In the genomic region with DNA sequence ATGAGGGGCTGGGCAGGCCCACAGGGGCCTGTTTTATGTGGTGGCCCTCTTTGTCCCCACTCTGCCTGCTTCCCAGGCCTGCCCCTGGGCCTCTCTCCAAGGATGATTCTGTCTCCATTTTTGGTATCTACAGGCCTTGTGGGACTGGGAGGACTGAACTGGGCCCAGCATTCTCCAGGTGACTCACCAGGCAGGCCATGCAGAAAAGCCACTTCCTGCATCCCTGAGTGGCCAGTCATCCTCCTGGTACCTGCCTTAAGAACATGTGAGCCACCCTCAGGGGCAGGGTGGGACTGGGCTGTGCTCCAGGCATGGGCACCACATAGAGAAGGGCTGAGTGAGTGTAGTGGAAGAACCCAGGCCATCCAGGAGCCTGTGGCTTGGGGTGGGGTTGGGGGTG, we compare ENCODE assay signal across 8 cellular contexts. TPM values are rescaled to one million over a fixed set of nuclear protein-coding genes. Genes with fewer than 3 reads are reported as not detected.
DNase-seq lines count a peak whose midpoint lies in the region; ATAC-seq and TF ChIP-seq lines count a peak whose summit lies in the region.

No MANE protein-coding gene starts in this region.

- no peaks in the 10 kb centered on the region for H3K36me3 ChIP-seq in BLaER1 treated with 17β-estradiol and CSF1 and Interleukin-3, amounts not matched to agents 10 nM and 100 nM
- H3K36me3 ChIP-seq in breast epithelium: no peaks in the 10 kb centered on the region

- H4K20me1 ChIP-seq in BLaER1 treated with 17β-estradiol and CSF1 and Interleukin-3, amounts not matched to agents 10 nM and 100 nM: no peaks in the 10 kb centered on the region

- no peak overlapping the region for H3K4me3 Mint-ChIP-seq in neural crest cell

- TF ChIP-seq CTCF in breast epithelium (IDR thresholded peaks at IDR 0.05) (no peak), neural crest cell (conservative IDR thresholded peaks at IDR 0.05) (no peak)

- H3K27ac Mint-ChIP-seq in neural crest cell (ENCODE audit: unreplicated experiment): peak overlapping the region; percentile 12

- no peaks in the 10 kb centered on the region for H3K27me3 ChIP-seq in BLaER1 treated with 17β-estradiol and CSF1 and Interleukin-3, amounts not matched to agents 10 nM and 100 nM
- H3K27me3 ChIP-seq in breast epithelium: no peaks in the 10 kb centered on the region

- no peaks in the 10 kb centered on the region for H3K9me3 Mint-ChIP-seq in neural crest cell

- no peaks in the 10 kb centered on the region for H3K36me3 Mint-ChIP-seq in neural crest cell (ENCODE audit: low read depth)

- no peaks in the 10 kb centered on the region for H3K9me3 ChIP-seq in BLaER1 treated with 17β-estradiol and CSF1 and Interleukin-3, amounts not matched to agents 10 nM and 100 nM (replicated peaks in 1 of 11)
- no peaks in the 10 kb centered on the region for H3K9me3 ChIP-seq in breast epithelium

- H3K4me3 ChIP-seq in BLaER1 treated with 17β-estradiol and CSF1 and Interleukin-3, amounts not matched to agents 10 nM and 100 nM: no peak overlapping the region
- no peak overlapping the region for H3K4me3 ChIP-seq in breast epithelium

- intact Hi-C loops in breast epithelium (cut with DNase I; ENCODE audit: low total_unique reads): no loop called here

- peaks cover 8% of the 10 kb centered on the region for H3K4me1 Mint-ChIP-seq in neural crest cell

- peaks cover 56 to 91% (median 72%) of the 10 kb centered on the region in 10 experiments for H3K4me1 ChIP-seq in BLaER1 treated with 17β-estradiol and CSF1 and Interleukin-3, amounts not matched to agents 10 nM and 100 nM
- no peaks in the 10 kb centered on the region for H3K4me1 ChIP-seq in breast epithelium

- no peaks in the 10 kb centered on the region for H3K27me3 Mint-ChIP-seq in neural crest cell (ENCODE audit: low read depth)

- H3K9ac ChIP-seq in BLaER1 treated with 17β-estradiol and CSF1 and Interleukin-3, amounts not matched to agents 10 nM and 100 nM: peak overlapping the region in 4 of 11 experiments; percentile 63 to 68 (median 65); a peak in 9 of 22 replicates

- peak overlapping the region; percentile 40 to 90 (median 82) for H3K4me2 ChIP-seq in BLaER1 treated with 17β-estradiol and CSF1 and Interleukin-3, amounts not matched to agents 10 nM and 100 nM

- peak overlapping the region in 8 of 11 experiments; percentile 47 to 98 (median 72); a peak in 16 of 22 replicates for H3K27ac ChIP-seq in BLaER1 treated with 17β-estradiol and CSF1 and Interleukin-3, amounts not matched to agents 10 nM and 100 nM
- peak overlapping the region; percentile 83 to 89 for H3K27ac ChIP-seq in breast epithelium

- DNase-seq in HK-2 (ENCODE audit: unreplicated experiment) (peak; percentile 97), breast epithelium (ENCODE audit: low spot score in 2 of 2) (peak; percentile 68 to 95), neural crest cell (ENCODE audit: low read depth, low spot score) (no peak), SKM-1 (lab: John Stamatoyannopoulos, UW; ENCODE audit: unreplicated experiment) (no peak), GDM1 (lab: John Stamatoyannopoulos, UW) (no peak)

- ATAC-seq in GM21576 (IDR thresholded peaks at IDR 0.05; ENCODE audit: unreplicated experiment): no peak
- ATAC-seq in HG03460 (IDR thresholded peaks at IDR 0.05; ENCODE audit: unreplicated experiment): no peak

- no peak for TF ChIP-seq POLR2A in breast epithelium (IDR thresholded peaks at IDR 0.05)

RNA-seq across cellular contexts. Expression of a gene that starts 20.0 kb away (rescaled TPM):
- total RNA-seq in breast epithelium (10 to 100 TPM; 26.7 to 42.7 (median 30.2) TPM), neural crest cell (38.5 and 41.6 TPM in 2 replicates)

Comparison
In these comparisons a context has a peak if more than half of its experiments do, and no peak if none do; other contexts are left out.
1. DNase-seq: peak in HK-2 (single experiment) and breast epithelium (2 of 2); none in neural crest cell (single experiment), SKM-1 (single experiment) and GDM1 (single experiment).